Comparison of ENCODE assay signal across 20 cellular contexts in genomic region chr10:44335330-44336021, GRCh38. TPM values are rescaled to one million over a fixed set of nuclear protein-coding genes. Genes with fewer than 3 reads are reported as not detected.
DNase-seq lines count a peak whose midpoint lies in the region; ATAC-seq and TF ChIP-seq lines count a peak whose summit lies in the region.
"Had no signal": no experiment of that assay in that cellular context is flagged by ENCODE, and none has a peak within 500 bp of the region (broad histone marks: within the 10 kb centered on the region; RNA-seq: fewer than 3 reads in every experiment).

No MANE protein-coding gene starts in this region.

- H3K27me3 ChIP-seq in heart right ventricle (no peaks in the 10 kb centered on the region), gastrocnemius medialis (no peaks in the 10 kb centered on the region)
- H3K27me3 ChIP-seq: SJCRH30 had no signal

- TF ChIP-seq POLR2A in gastrocnemius medialis (IDR thresholded peaks at IDR 0.05), result no peak

- H3K4me3 Mint-ChIP-seq in mesothelial cell of epicardium, result no peak overlapping the region
- H3K4me3 Mint-ChIP-seq: IgD-negative memory B cell had no signal

- no peaks in the 10 kb centered on the region for H3K36me3 ChIP-seq in heart right ventricle
- H3K36me3 ChIP-seq in gastrocnemius medialis, result no peaks in the 10 kb centered on the region
- H3K36me3 ChIP-seq: HAP-1, SJCRH30 had no signal

- intact Hi-C loops in heart right ventricle (cut with DNase I), result no loop called here
- intact Hi-C loops in Right ventricle myocardium inferior (cut with DNase I), result no loop called here
- intact Hi-C loops in gastrocnemius medialis (cut with DNase I; ENCODE audit: low total_unique reads), result loop anchor here (1.0 to 10.0 kb wide), 2 partner anchors 46 to 669 kb away; partner anchors contain the start of gene ZNF22

- peaks cover 19% of the 10 kb centered on the region for H3K27me3 Mint-ChIP-seq in mesothelial cell of epicardium (ENCODE audit: low read depth)
- H3K27me3 Mint-ChIP-seq: IgD-negative memory B cell had no signal

- DNase-seq in heart right ventricle, result no peak
- DNase-seq in Right ventricle myocardium inferior (ENCODE audit: missing footprints), result no peak
- peak; percentile 20 for DNase-seq in inferior parietal cortex (ENCODE audit: extremely low spot score)
- peak; percentile 77 to 82 for DNase-seq in gastrocnemius medialis
- DNase-seq in mesothelial cell of epicardium (ENCODE audit: low spot score in 2 of 2, unreplicated experiment in 2 of 2), result no peak
- no peak for DNase-seq in NCI-H345 (lab: John Stamatoyannopoulos, UW)
- DNase-seq in stimulated activated CD4-positive, alpha-beta T cell treated with anti-CD3 and anti-CD28 coated beads, Interleukin-2, amount 100 ng/mL, for 48 hours, result no peak
- DNase-seq: COR-L47, DMS53, Kasumi-1, MM.1S, NCI-H1105, NCI-H187, NCI-H510A, NCI-H774, RPMI8226 had no signal

- in situ Hi-C loops in gastrocnemius medialis (cut with MboI; ENCODE audit: low sequenced_read_pairs in 4 of 4), result loop anchor here in 1 of 4 donors (25.0 kb wide), 1 partner anchor 527 kb away; no protein-coding TSS in a partner anchor

- H3K4me3 ChIP-seq in heart right ventricle, result no peak overlapping the region
- peak overlapping the region in 1 of 4 donors; percentile 19 for H3K4me3 ChIP-seq in gastrocnemius medialis
- H3K4me3 ChIP-seq: HAP-1, SJCRH30 had no signal

- H3K27ac ChIP-seq in heart right ventricle (peak overlapping the region in 3 of 10 donors; percentile 12 to 34 (median 33)), gastrocnemius medialis (peak overlapping the region; percentile 89 to 96 (median 92))

- WGBS in heart right ventricle, 2 donors, result 69 to 71% methylated on average over 9 of the region's 9 CpGs

- no peak for TF ChIP-seq CTCF in heart right ventricle (IDR thresholded peaks at IDR 0.05)
- no peak for TF ChIP-seq CTCF in gastrocnemius medialis (IDR thresholded peaks at IDR 0.05 in 4 of 5, conservative IDR thresholded peaks at IDR 0.05 in 1 of 5)
- TF ChIP-seq CTCF in mesothelial cell of epicardium (IDR thresholded peaks at IDR 0.05; ENCODE audit: unreplicated experiment), result no peak

- ATAC-seq in heart right ventricle (peak in 5 of 8 donors; percentile 22 to 76 (median 75)), Right ventricle myocardium inferior (no peak), gastrocnemius medialis (peak; percentile 87 to 88)

- H3K36me3 Mint-ChIP-seq in mesothelial cell of epicardium, result no peaks in the 10 kb centered on the region
- H3K36me3 Mint-ChIP-seq: IgD-negative memory B cell had no signal

- H3K9me3 ChIP-seq in heart right ventricle (no peaks in the 10 kb centered on the region), gastrocnemius medialis (no peaks in the 10 kb centered on the region)
- H3K9me3 ChIP-seq: HAP-1, SJCRH30 had no signal

- H3K9me3 Mint-ChIP-seq in mesothelial cell of epicardium, result no peaks in the 10 kb centered on the region
- H3K9me3 Mint-ChIP-seq: IgD-negative memory B cell had no signal

- H3K4me1 ChIP-seq in heart right ventricle (peaks cover 0 to 15% (median 8%) of the 10 kb centered on the region in 9 donors), gastrocnemius medialis (peaks cover 49% of the 10 kb centered on the region in 2 donors)
- H3K4me1 ChIP-seq: HAP-1 had no signal

- H3K4me1 Mint-ChIP-seq in mesothelial cell of epicardium, result peaks cover 10% of the 10 kb centered on the region
- H3K4me1 Mint-ChIP-seq: IgD-negative memory B cell had no signal

- no peak overlapping the region for H3K27ac Mint-ChIP-seq in mesothelial cell of epicardium

RNA-seq across cellular contexts. Expression of gene CXCL12, which starts 49.4 kb away (rescaled TPM):
- total RNA-seq in heart right ventricle, result 100 to 1,000 TPM in 7 of 10 donors, 10 to 100 TPM in 3; 54.2 to 275 (median 145) TPM
- polyA plus RNA-seq in heart right ventricle, result 10 to 100 TPM; 53.7 to 89.4 TPM
- total RNA-seq in Right ventricle myocardium inferior, result 144 TPM
- 10 to 100 TPM in 3 of 4 donors, 1 to 10 TPM in 1; 8.6 to 22.0 (median 18.0) TPM for total RNA-seq in gastrocnemius medialis
- total RNA-seq in mesothelial cell of epicardium, result 42.4 to 48.4 TPM (median 45.8 TPM) in 3 replicates
- total RNA-seq: HT1080, SJCRH30 had no signal
- polyA plus RNA-seq: IgD-negative memory B cell had no signal

Comparison
In these comparisons a context has a peak if more than half of its experiments do, and no peak if none do; other contexts are left out.
1. DNase-seq: peak in inferior parietal cortex (single experiment) and gastrocnemius medialis (2 of 2); none in heart right ventricle (0 of 2), Right ventricle myocardium inferior (single experiment), mesothelial cell of epicardium (0 of 2), NCI-H345 (single experiment) and stimulated activated CD4-positive, alpha-beta T cell treated with anti-CD3 and anti-CD28 coated beads, Interleukin-2, amount 100 ng/mL, for 48 hours (0 of 2).